In the genomic region with DNA sequence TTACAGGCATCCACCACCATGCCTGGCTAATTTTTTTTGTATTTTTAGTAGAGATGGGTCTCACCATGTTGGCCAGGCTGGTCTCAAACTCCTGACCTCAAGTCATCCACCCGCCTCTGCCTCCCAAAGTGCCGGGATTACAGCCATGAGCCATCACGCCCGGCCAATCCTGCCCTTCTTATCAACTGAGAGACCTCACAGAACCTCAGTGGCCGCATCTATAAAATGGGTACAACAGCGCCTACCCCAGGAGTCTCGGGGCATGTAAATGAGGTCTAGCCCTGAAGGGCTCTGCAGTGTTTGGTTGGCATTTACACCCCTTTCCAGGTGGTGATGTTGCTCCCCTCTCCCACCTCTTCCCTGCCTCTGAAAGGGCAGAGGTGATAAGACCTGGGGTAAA, we compare ENCODE assay signal across 22 cellular contexts. TPM values are rescaled to one million over a fixed set of nuclear protein-coding genes. Genes with fewer than 3 reads are reported as not detected.
DNase-seq lines count a peak whose midpoint lies in the region; TF ChIP-seq lines count a peak whose summit lies in the region.
"Had no signal": no experiment of that assay in that cellular context is flagged by ENCODE, and none has a peak within 500 bp of the region (broad histone marks: within the 10 kb centered on the region; RNA-seq: fewer than 3 reads in every experiment).

No MANE protein-coding gene starts in this region.

- H3K4me3 ChIP-seq in BLaER1 treated with 17β-estradiol and CSF1 and Interleukin-3, amounts not matched to agents 10 nM and 100 nM, result no peak overlapping the region
- H3K4me3 ChIP-seq in HEK293 (ENCODE audit: low read depth, low read length) (no peak overlapping the region), esophagus (ENCODE audit: low read depth in 1 of 2, low read length in 2 of 2) (no peak overlapping the region)
- no peak overlapping the region for H3K4me3 ChIP-seq in CD8-positive, alpha-beta memory T cell (ENCODE audit: low read length)
- H3K4me3 ChIP-seq: ascending aorta, sigmoid colon had no signal

- H3K9me3 ChIP-seq in BLaER1 treated with 17β-estradiol and CSF1 and Interleukin-3, amounts not matched to agents 10 nM and 100 nM (replicated peaks in 1 of 11), result no peaks in the 10 kb centered on the region
- H3K9me3 ChIP-seq in HEK293 (ENCODE audit: control insufficient read depth, insufficient read depth, low read depth, low read length) (no peaks in the 10 kb centered on the region), esophagus (ENCODE audit: control insufficient read depth in 2 of 2, insufficient read depth in 1 of 2, low read depth in 1 of 2, low read length in 1 of 2) (no peaks in the 10 kb centered on the region)
- H3K9me3 ChIP-seq in CD8-positive, alpha-beta memory T cell (ENCODE audit: low read length), result no peaks in the 10 kb centered on the region
- H3K9me3 ChIP-seq: ascending aorta, sigmoid colon, SK-N-SH had no signal

- peak overlapping the region in 1 of 8 donors; percentile 33 for H3K27ac Mint-ChIP-seq in CD8-positive, alpha-beta memory T cell
- H3K27ac Mint-ChIP-seq: activated CD4-positive, alpha-beta T cell treated with anti-CD3 and anti-CD28 coated beads, Interleukin-2, amount 10 ng/mL, durations not matched to agents 24 days and 14 days; activated naive CD8-positive, alpha-beta T cell; activated T-helper 17 cell treated with anti-CD3 and anti-CD28 coated beads, Interleukin-2, amount 50 U/mL, for 72 hours; CD4-positive, alpha-beta T cell had no signal

- CTCF ChIA-PET in HEK293 (lab: Yijun Ruan, JAX), result interaction anchor here (1.1 kb wide), 1 partner anchor 30 kb away, joined by 3 read pairs; no protein-coding TSS in a partner anchor
- CTCF ChIA-PET in CD8-positive, alpha-beta memory T cell (lab: Charles Lee), result no interaction called here

- no peak for DNase-seq in occipital lobe (lab: John Stamatoyannopoulos, UW)
- no peak for DNase-seq in CD8-positive, alpha-beta memory T cell
- DNase-seq in activated effector memory CD4-positive, alpha-beta T cell treated with Interleukin-2 at 50 U/mL for 16 hours, result no peak
- DNase-seq: activated CD4-positive, alpha-beta T cell treated with anti-CD3 and anti-CD28 coated beads, Interleukin-2, amount 10 ng/mL, durations not matched to agents 24 days and 14 days; activated CD8-positive, alpha-beta memory T cell treated with anti-CD3 and anti-CD28 coated beads, Interleukin-2, amount 50 U/mL, for 4 hours; CD4-positive, alpha-beta T cell; central memory CD4-positive, alpha-beta T cell; HCEC 1CT; KBM-7; NCI-H1436 treated with DMSO at 0.1 percent for 48 hours; RPMI8226; sigmoid colon; SK-N-SH; T-helper 2 cell had no signal

- 79 to 81% methylated on average over 7 of the region's 7 CpGs for WGBS in esophagus, 2 donors

- no peaks in the 10 kb centered on the region for H3K27me3 ChIP-seq in BLaER1 treated with 17β-estradiol and CSF1 and Interleukin-3, amounts not matched to agents 10 nM and 100 nM
- H3K27me3 ChIP-seq in esophagus (ENCODE audit: control insufficient read depth in 1 of 2, insufficient read depth in 2 of 2, low read length in 2 of 2), result no peaks in the 10 kb centered on the region
- H3K27me3 ChIP-seq in CD8-positive, alpha-beta memory T cell (ENCODE audit: insufficient read depth, low read length, poor library complexity, severe bottlenecking), result no peaks in the 10 kb centered on the region
- H3K27me3 ChIP-seq: ascending aorta, sigmoid colon had no signal

- POLR2A ChIA-PET in HEK293 (lab: Yijun Ruan, JAX), result interaction anchor here (0.5 kb wide), 1 partner anchor 1650 kb away, joined by 3 read pairs; no protein-coding TSS in a partner anchor
- POLR2A ChIA-PET in CD8-positive, alpha-beta memory T cell (lab: Charles Lee), result interaction anchor here (0.7 kb wide), 1 partner anchor 8 kb away, joined by 5 read pairs; no protein-coding TSS in a partner anchor

- TF ChIP-seq CTCF in HEK293 (tag by site-specific recombination; IDR thresholded peaks at IDR 0.05), result no peak

- peaks cover 0 to 96% (median 80%) of the 10 kb centered on the region in 11 experiments; a peak in 19 of 22 replicates for H4K20me1 ChIP-seq in BLaER1 treated with 17β-estradiol and CSF1 and Interleukin-3, amounts not matched to agents 10 nM and 100 nM

- peaks cover 0 to 4% (median 0%) of the 10 kb centered on the region in 3 donors for H3K36me3 Mint-ChIP-seq in CD8-positive, alpha-beta memory T cell
- H3K36me3 Mint-ChIP-seq: activated naive CD8-positive, alpha-beta T cell had no signal

- H3K27ac ChIP-seq in BLaER1 treated with 17β-estradiol and CSF1 and Interleukin-3, amounts not matched to agents 10 nM and 100 nM, result peak overlapping the region in 7 of 11 experiments; percentile 28 to 83 (median 42); a peak in 10 of 22 replicates
- H3K27ac ChIP-seq in HEK293 (ENCODE audit: extremely low read depth, low read depth, low read length), result no peak overlapping the region
- peak overlapping the region; percentile 38 to 96 for H3K27ac ChIP-seq in esophagus (ENCODE audit: low read depth in 2 of 2, low read length in 1 of 2)
- no peak overlapping the region for H3K27ac ChIP-seq in CD8-positive, alpha-beta memory T cell (ENCODE audit: low read depth, low read length)
- H3K27ac ChIP-seq: ascending aorta, parathyroid adenoma, sigmoid colon had no signal

- no peaks in the 10 kb centered on the region for H3K4me1 Mint-ChIP-seq in CD8-positive, alpha-beta memory T cell
- H3K4me1 Mint-ChIP-seq: activated CD4-positive, alpha-beta T cell treated with anti-CD3 and anti-CD28 coated beads, Interleukin-2, amount 10 ng/mL, durations not matched to agents 24 days and 14 days had no signal

- peaks cover 63 to 90% (median 82%) of the 10 kb centered on the region in 10 experiments for H3K4me1 ChIP-seq in BLaER1 treated with 17β-estradiol and CSF1 and Interleukin-3, amounts not matched to agents 10 nM and 100 nM
- no peaks in the 10 kb centered on the region; the same call in 1 of the 2 replicates for H3K4me1 ChIP-seq in HEK293 (ENCODE audit: control insufficient read depth, insufficient read depth, low read length)
- peaks cover 18 to 42% of the 10 kb centered on the region in 2 donors for H3K4me1 ChIP-seq in esophagus (ENCODE audit: control insufficient read depth in 2 of 2, insufficient read depth in 2 of 2, low read length in 1 of 2)
- no peaks in the 10 kb centered on the region for H3K4me1 ChIP-seq in CD8-positive, alpha-beta memory T cell (ENCODE audit: insufficient read depth, low read length)
- H3K4me1 ChIP-seq: ascending aorta, parathyroid adenoma had no signal

- H3K36me3 ChIP-seq in BLaER1 treated with 17β-estradiol and CSF1 and Interleukin-3, amounts not matched to agents 10 nM and 100 nM, result peaks cover 0 to 28% (median 8%) of the 10 kb centered on the region in 11 experiments; a peak in 12 of 22 replicates
- H3K36me3 ChIP-seq in HEK293 (ENCODE audit: control insufficient read depth in 2 of 2, insufficient read depth in 1 of 2, low read length in 2 of 2) (peaks cover 0 to 8% of the 10 kb centered on the region in 2 experiments; a peak in 2 of 3 replicates), esophagus (ENCODE audit: control insufficient read depth in 2 of 2, insufficient read depth in 2 of 2, low read length in 1 of 2) (peaks cover 3 to 4% of the 10 kb centered on the region in 2 donors)
- no peaks in the 10 kb centered on the region for H3K36me3 ChIP-seq in CD8-positive, alpha-beta memory T cell (ENCODE audit: insufficient read depth, low read length)
- H3K36me3 ChIP-seq: ascending aorta had no signal

- peak overlapping the region; percentile 76 to 92 (median 81) for H3K4me2 ChIP-seq in BLaER1 treated with 17β-estradiol and CSF1 and Interleukin-3, amounts not matched to agents 10 nM and 100 nM
- H3K4me2 ChIP-seq: SK-N-SH had no signal

- H3K9ac ChIP-seq in BLaER1 treated with 17β-estradiol and CSF1 and Interleukin-3, amounts not matched to agents 10 nM and 100 nM, result peak overlapping the region in 6 of 11 experiments; percentile 5 to 63 (median 45); a peak in 7 of 22 replicates
- H3K9ac ChIP-seq: parathyroid adenoma, SK-N-SH had no signal

- no peaks in the 10 kb centered on the region for H3K9me3 Mint-ChIP-seq in CD8-positive, alpha-beta memory T cell
- H3K9me3 Mint-ChIP-seq: activated CD4-positive, alpha-beta T cell treated with anti-CD3 and anti-CD28 coated beads, Interleukin-2, amount 10 ng/mL, durations not matched to agents 24 days and 14 days; activated T-helper 17 cell treated with anti-CD3 and anti-CD28 coated beads, Interleukin-2, amount 50 U/mL, for 72 hours; CD4-positive, alpha-beta T cell; naive thymus-derived CD8-positive, alpha-beta T cell had no signal

- no peak overlapping the region for H3K4me3 Mint-ChIP-seq in CD8-positive, alpha-beta memory T cell
- H3K4me3 Mint-ChIP-seq: activated CD4-positive, alpha-beta T cell treated with anti-CD3 and anti-CD28 coated beads, Interleukin-2, amount 10 ng/mL, durations not matched to agents 24 days and 14 days; activated naive CD8-positive, alpha-beta T cell; activated T-helper 17 cell treated with anti-CD3 and anti-CD28 coated beads, Interleukin-2, amount 50 U/mL, for 72 hours; CD4-positive, alpha-beta T cell; naive thymus-derived CD8-positive, alpha-beta T cell had no signal

- H3K27me3 Mint-ChIP-seq in CD8-positive, alpha-beta memory T cell, result peaks cover 0 to 1% of the 10 kb centered on the region in 2 donors
- H3K27me3 Mint-ChIP-seq: activated naive CD8-positive, alpha-beta T cell; activated T-helper 17 cell treated with anti-CD3 and anti-CD28 coated beads, Interleukin-2, amount 50 U/mL, for 72 hours; CD4-positive, alpha-beta T cell; naive thymus-derived CD8-positive, alpha-beta T cell had no signal

TF ChIP-seq in HEK293, 187 proteins besides CTCF, POLR2A, EP300 and RAD21:
- no peak for TF ChIP-seq ZNF549 (tag by site-specific recombination; IDR thresholded peaks at IDR 0.05)
- no peak for TF ChIP-seq ZNF585B (tag by site-specific recombination; IDR thresholded peaks at IDR 0.05)
- TF ChIP-seq ZNF121 (tag by site-specific recombination; IDR thresholded peaks at IDR 0.05), result peak; percentile 88
- TF ChIP-seq, protein P1, sequence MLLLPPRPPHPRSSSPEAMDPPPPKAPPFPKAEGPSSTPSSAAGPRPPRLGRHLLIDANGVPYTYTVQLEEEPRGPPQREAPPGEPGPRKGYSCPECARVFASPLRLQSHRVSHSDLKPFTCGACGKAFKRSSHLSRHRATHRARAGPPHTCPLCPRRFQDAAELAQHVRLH (tag by site-specific recombination; IDR thresholded peaks at IDR 0.05), result peak; percentile 76; the same call in 1 of the 2 replicates

RNA-seq across cellular contexts. Expression of gene SYNGR1, which starts 11.7 kb away (rescaled TPM):
- polyA plus RNA-seq in esophagus, result 10 to 100 TPM; 32.5 to 39.8 TPM
- total RNA-seq in occipital lobe, result 63.9 TPM
- total RNA-seq in CD8-positive, alpha-beta memory T cell, result 1 to 10 TPM; 2.4 to 2.9 TPM
- polyA plus RNA-seq in CD8-positive, alpha-beta memory T cell, result 10.1 TPM
- total RNA-seq: activated CD4-positive, alpha-beta T cell treated with anti-CD3 and anti-CD28 coated beads, Interleukin-2, amount 10 ng/mL, durations not matched to agents 24 days and 14 days; activated T-helper 17 cell treated with anti-CD3 and anti-CD28 coated beads, Interleukin-2, amount 50 U/mL, for 72 hours had no signal

RNA-seq across cellular contexts. Expression of gene TAB1, which starts 38.1 kb away (rescaled TPM):
- polyA plus RNA-seq in esophagus, result 10 to 100 TPM; 10.6 to 13.4 TPM
- total RNA-seq in occipital lobe, result 15.4 TPM
- 10 to 100 TPM; 19.9 to 21.0 TPM for total RNA-seq in CD8-positive, alpha-beta memory T cell
- polyA plus RNA-seq in CD8-positive, alpha-beta memory T cell, result 4.1 TPM

RNA-seq across cellular contexts. Expression of gene RPL3, which starts 42.1 kb away (rescaled TPM):
- polyA plus RNA-seq in esophagus, result 1,000 to 10,000 TPM; 1,521 to 2,885 TPM
- 1,406 TPM for total RNA-seq in occipital lobe
- total RNA-seq in CD8-positive, alpha-beta memory T cell, result 1,000 to 10,000 TPM; 2,574 to 2,607 TPM
- polyA plus RNA-seq in CD8-positive, alpha-beta memory T cell, result 3,654 TPM

Comparison
In these comparisons a context has a peak if more than half of its experiments do, and no peak if none do; other contexts are left out.
1. H3K27ac ChIP-seq: peak in BLaER1 treated with 17β-estradiol and CSF1 and Interleukin-3, amounts not matched to agents 10 nM and 100 nM (7 of 11) and esophagus (2 of 2); none in HEK293 (single experiment) and CD8-positive, alpha-beta memory T cell (single experiment).
2. RNA of gene SYNGR1, which starts 11.7 kb away (total RNA-seq): 63.9 TPM in occipital lobe (single experiment); 2.4 to 2.9 TPM in CD8-positive, alpha-beta memory T cell; every median in the first group is over 10 times any median in the second.